Comparison of ENCODE assay signal across 9 cellular contexts in the genomic region with DNA sequence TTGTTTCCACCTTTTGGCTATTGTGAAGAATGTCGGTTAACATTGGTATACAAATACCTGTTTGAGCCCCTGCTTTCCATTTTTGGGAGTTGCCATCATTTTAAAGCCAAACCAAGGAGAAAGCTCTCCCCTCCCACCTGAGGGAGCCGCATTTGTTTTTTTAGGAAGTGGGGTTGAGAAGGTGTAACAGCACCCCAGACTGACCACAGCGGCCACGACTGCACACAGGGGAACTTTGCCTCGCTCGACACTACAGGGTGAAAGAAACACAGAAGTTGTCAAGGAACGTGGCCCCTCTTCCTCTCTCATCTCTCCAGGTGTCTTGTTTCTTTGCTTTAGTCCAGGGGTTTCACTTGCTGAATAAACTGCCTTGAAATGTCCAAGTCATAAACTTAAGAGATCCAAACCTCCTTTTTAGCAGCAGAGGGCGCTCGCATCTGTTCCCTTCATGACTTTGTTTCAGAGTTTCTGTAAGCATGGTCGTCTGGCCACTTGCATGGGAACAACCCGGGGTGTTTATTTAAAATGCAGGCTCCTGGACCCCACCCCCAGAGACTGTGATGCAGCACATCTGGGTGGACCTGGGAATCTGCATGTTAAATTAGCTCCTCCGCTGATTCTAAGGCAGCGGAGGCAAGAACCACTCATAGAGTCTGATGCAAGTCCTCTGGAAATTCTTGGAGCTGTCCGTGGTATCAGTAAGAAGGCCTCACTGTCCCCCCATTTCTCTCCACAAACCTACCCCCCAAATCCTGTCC. TPM values are rescaled to one million over a fixed set of nuclear protein-coding genes. Genes with fewer than 3 reads are reported as not detected.
DNase-seq lines count a peak whose midpoint lies in the region; ATAC-seq, FAIRE-seq and TF ChIP-seq lines count a peak whose summit lies in the region.
"Had no signal": no experiment of that assay in that cellular context is flagged by ENCODE, and none has a peak within 500 bp of the region (broad histone marks: within the 10 kb centered on the region; RNA-seq: fewer than 3 reads in every experiment).

No MANE protein-coding gene starts in this region.

- H3K27me3 ChIP-seq in right atrium auricular region (no peaks in the 10 kb centered on the region), spleen (replicated peaks in 1 of 7) (peaks cover 0 to 19% (median 0%) of the 10 kb centered on the region in 7 donors)
- H3K27me3 ChIP-seq: SJCRH30 had no signal

- TF ChIP-seq CTCF in right atrium auricular region (IDR thresholded peaks at IDR 0.05) (peak; percentile 36 to 73), spleen (IDR thresholded peaks at IDR 0.05 in 8 of 11, conservative IDR thresholded peaks at IDR 0.05 in 3 of 11) (peak in 9 of 11 experiments; percentile 19 to 73 (median 58))

- H3K27ac Mint-ChIP-seq in activated naive CD4-positive, alpha-beta T cell treated with anti-CD3 and anti-CD28 coated beads, Interleukin-2, amount 10 ng/mL, durations not matched to agents 7 days and 5 days, result no peak overlapping the region

- intact Hi-C loops in spleen (cut with DNase I; ENCODE audit: low total_unique reads), result loop anchor here (10.0 kb wide), 1 partner anchor 730 kb away; the partner anchor contains the start of gene PDCL

- peaks cover 1% of the 10 kb centered on the region for H3K36me3 Mint-ChIP-seq in activated naive CD4-positive, alpha-beta T cell treated with anti-CD3 and anti-CD28 coated beads, Interleukin-2, amount 10 ng/mL, durations not matched to agents 7 days and 5 days

- no peak overlapping the region for H3K27ac ChIP-seq in right atrium auricular region
- H3K27ac ChIP-seq in spleen, result no peak overlapping the region
- H3K27ac ChIP-seq: SJCRH30 had no signal

- peaks cover 35% of the 10 kb centered on the region for H3K4me1 Mint-ChIP-seq in activated naive CD4-positive, alpha-beta T cell treated with anti-CD3 and anti-CD28 coated beads, Interleukin-2, amount 10 ng/mL, durations not matched to agents 7 days and 5 days

- no peak for TF ChIP-seq POLR2A in spleen (IDR thresholded peaks at IDR 0.05)

- no peaks in the 10 kb centered on the region for H3K36me3 ChIP-seq in right atrium auricular region
- H3K36me3 ChIP-seq in spleen, result no peaks in the 10 kb centered on the region
- H3K36me3 ChIP-seq: SJCRH30 had no signal

- no peaks in the 10 kb centered on the region for H3K9me3 Mint-ChIP-seq in activated naive CD4-positive, alpha-beta T cell treated with anti-CD3 and anti-CD28 coated beads, Interleukin-2, amount 10 ng/mL, durations not matched to agents 7 days and 5 days

- no peak for FAIRE-seq in HTR-8/SVneo (lab: Jason Lieb, UNC)

- peak; percentile 36 for DNase-seq in CMK (ENCODE audit: low read depth)
- peak; percentile 40 for DNase-seq in HTR-8/SVneo (ENCODE audit: insufficient read length, low spot score)
- peak; percentile 80 for DNase-seq in RPMI8226
- peak; percentile 70 for DNase-seq in activated naive CD4-positive, alpha-beta T cell treated with anti-CD3 and anti-CD28 coated beads, Interleukin-2, amount 10 ng/mL, durations not matched to agents 7 days and 5 days
- DNase-seq in right atrium auricular region (ENCODE audit: low spot score), result peak; percentile 75
- DNase-seq in spleen, result no peak

- CTCF ChIA-PET in activated naive CD4-positive, alpha-beta T cell treated with anti-CD3 and anti-CD28 coated beads, Interleukin-2, amount 10 ng/mL, durations not matched to agents 7 days and 5 days (lab: Charles Lee), result interaction anchor here (0.7 to 6.9 kb wide), 10 partner anchors 11 to 713 kb away, joined by 3 to 248 read pairs (median 4); no protein-coding TSS in a partner anchor

- H3K4me3 ChIP-seq in right atrium auricular region, result no peak overlapping the region
- H3K4me3 ChIP-seq in spleen, result peak overlapping the region in 1 of 8 donors; percentile 18
- H3K4me3 ChIP-seq: SJCRH30 had no signal

- H3K4me3 Mint-ChIP-seq in activated naive CD4-positive, alpha-beta T cell treated with anti-CD3 and anti-CD28 coated beads, Interleukin-2, amount 10 ng/mL, durations not matched to agents 7 days and 5 days, result no peak overlapping the region

- ATAC-seq in GM21723 (IDR thresholded peaks at IDR 0.05; ENCODE audit: unreplicated experiment) (no peak), GM19467 (IDR thresholded peaks at IDR 0.05; ENCODE audit: unreplicated experiment) (no peak)

- H3K27me3 Mint-ChIP-seq in activated naive CD4-positive, alpha-beta T cell treated with anti-CD3 and anti-CD28 coated beads, Interleukin-2, amount 10 ng/mL, durations not matched to agents 7 days and 5 days, result peaks cover 33% of the 10 kb centered on the region

- no peaks in the 10 kb centered on the region for H3K9me3 ChIP-seq in right atrium auricular region
- H3K9me3 ChIP-seq in spleen, result no peaks in the 10 kb centered on the region
- H3K9me3 ChIP-seq: SJCRH30 had no signal

- peaks cover 0 to 27% of the 10 kb centered on the region in 2 donors for H3K4me1 ChIP-seq in right atrium auricular region
- H3K4me1 ChIP-seq in spleen, result peaks cover 15 to 72% (median 42%) of the 10 kb centered on the region in 6 donors

- WGBS in spleen, 5 donors, result 19 to 27% (median 22%) methylated on average over 14 of the region's 14 CpGs

RNA-seq across cellular contexts. Expression of gene TTLL11, which starts 2.1 kb away (rescaled TPM):
- 1 to 10 TPM; 5.9 to 7.8 TPM for total RNA-seq in right atrium auricular region
- 10 to 100 TPM in 3 of 7 donors, 1 to 10 TPM in 4; 6.9 to 12.8 (median 9.5) TPM for total RNA-seq in spleen
- polyA plus RNA-seq in spleen, result 1 to 10 TPM; 1.6 to 5.1 (median 3.0) TPM
